Comparison of ENCODE assay signal across 1 cellular context in the genomic region with DNA sequence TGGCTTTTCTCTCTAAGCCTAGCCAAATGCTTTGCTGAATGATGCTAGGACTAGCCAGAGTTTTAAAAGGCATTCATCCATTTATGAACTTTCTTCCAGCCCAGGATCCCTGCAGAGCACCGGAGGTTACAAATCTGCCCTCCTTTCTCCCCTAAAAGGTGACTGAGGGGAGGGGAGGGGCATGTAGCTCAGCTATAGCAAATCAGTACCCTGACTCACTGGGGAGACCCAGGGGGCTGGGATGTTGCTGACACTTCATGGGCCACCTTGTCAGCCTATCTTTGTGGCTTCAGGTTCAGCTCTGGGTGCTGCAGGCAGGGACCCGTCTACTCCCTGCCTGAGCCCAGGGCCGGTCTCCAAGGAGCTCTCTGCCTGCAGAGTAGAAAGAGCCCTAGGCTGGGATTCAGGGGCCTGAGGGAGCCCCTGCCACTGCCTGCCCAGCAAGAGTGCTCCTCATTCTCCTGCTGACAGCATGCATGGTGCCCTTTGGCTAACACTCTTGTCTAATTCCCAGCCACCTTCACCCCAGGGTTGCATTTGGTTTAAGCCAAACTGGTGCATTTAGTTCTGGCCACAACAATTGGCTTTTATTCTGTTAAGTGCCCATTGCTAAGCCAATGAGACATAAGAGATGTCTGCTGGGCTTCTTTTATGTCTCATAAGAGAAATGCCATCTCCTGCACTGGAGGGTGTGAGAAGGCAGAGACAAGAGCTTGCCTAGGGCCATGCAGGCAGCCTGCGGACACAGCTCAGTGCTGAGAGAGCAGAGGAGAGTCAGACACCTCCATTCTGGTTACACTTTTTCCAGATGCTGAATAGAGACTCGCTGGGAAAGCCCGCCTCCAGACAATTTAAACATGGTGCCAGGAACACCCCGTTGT.
TF ChIP-seq lines count a peak whose summit lies in the region.

No MANE protein-coding gene starts in this region.

TF ChIP-seq in HEK293, 187 proteins besides CTCF, POLR2A, EP300 and RAD21:
- TF ChIP-seq ZNF837 (tag by site-specific recombination; IDR thresholded peaks at IDR 0.05) (no peak), MZF1 (tag by site-specific recombination; IDR thresholded peaks at IDR 0.05; ENCODE audit: borderline replicate concordance) (no peak), ZNF670 (tag by site-specific recombination; IDR thresholded peaks at IDR 0.05; ENCODE audit: low read depth) (no peak), ZIC2 (tag by site-specific recombination; IDR thresholded peaks at IDR 0.05) (peak; percentile 21; the same call in 1 of the 2 replicates), ZNF366 (tag by site-specific recombination; conservative IDR thresholded peaks at IDR 0.05) (no peak), PRDM10 (tag by site-specific recombination; IDR thresholded peaks at IDR 0.05) (peak; percentile 27; the same call in 1 of the 2 replicates), OSR2 (tag by site-specific recombination; IDR thresholded peaks at IDR 0.05) (no peak)
